Comparison of ENCODE assay signal across 19 cellular contexts in the genomic region with DNA sequence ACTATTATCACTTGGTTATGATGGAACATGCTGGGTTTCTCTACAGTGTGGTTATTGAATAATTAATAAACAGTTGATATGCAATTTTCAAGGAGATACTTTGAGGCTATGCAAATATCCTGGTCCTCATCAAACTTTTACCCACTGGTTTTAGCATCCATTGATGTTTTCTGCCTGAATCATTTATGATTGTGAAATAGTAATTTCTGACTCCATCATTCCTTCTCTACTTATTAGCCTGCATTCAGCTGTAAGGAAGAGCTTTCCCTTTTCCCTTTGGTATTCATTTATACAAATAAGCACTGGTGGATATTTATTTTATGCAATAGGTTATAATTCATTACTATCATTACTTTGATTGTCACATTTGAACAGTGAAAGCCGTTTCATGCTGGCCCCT. TPM values are rescaled to one million over a fixed set of nuclear protein-coding genes. Genes with fewer than 3 reads are reported as not detected.
DNase-seq lines count a peak whose midpoint lies in the region; ATAC-seq, FAIRE-seq and TF ChIP-seq lines count a peak whose summit lies in the region.
"Had no signal": no experiment of that assay in that cellular context is flagged by ENCODE, and none has a peak within 500 bp of the region (broad histone marks: within the 10 kb centered on the region; RNA-seq: fewer than 3 reads in every experiment).

No MANE protein-coding gene starts in this region.

- no peak for ATAC-seq in HepG2
- no peak for ATAC-seq in right lobe of liver
- no peak for ATAC-seq in GM21528 (IDR thresholded peaks at IDR 0.05; ENCODE audit: low FRiP score, unreplicated experiment)
- ATAC-seq in GM18868 (IDR thresholded peaks at IDR 0.05; ENCODE audit: unreplicated experiment), result no peak

- H3K4me3 ChIP-seq in HepG2 (replicated peaks in 1 of 3; ENCODE audit: insufficient read depth in 1 of 3, low read depth in 2 of 3, low read length in 3 of 3) (no peak overlapping the region), right lobe of liver (no peak overlapping the region), brain microvascular endothelial cell (ENCODE audit: low read depth, low read length) (no peak overlapping the region), fibroblast of the aortic adventitia (ENCODE audit: low read depth, low read length) (no peak overlapping the region)

- no peak overlapping the region for H3K4me2 ChIP-seq in HepG2 (ENCODE audit: low read depth, low read length)

- CTCF ChIA-PET in HepG2 (lab: Yijun Ruan, JAX; ENCODE audit: low intra/inter-chr PET ratio, low total read pairs), result no interaction called here

- FAIRE-seq in HepG2 (lab: Jason Lieb, UNC), result no peak
- FAIRE-seq: H1 had no signal

- POLR2A ChIA-PET in HepG2 (lab: Yijun Ruan, JAX), result no interaction called here

- H4K20me1 ChIP-seq in HepG2 (ENCODE audit: insufficient read depth, low read length), result no peaks in the 10 kb centered on the region

- H3K4me1 ChIP-seq in HepG2 (ENCODE audit: insufficient read depth, low read length) (peaks cover 31% of the 10 kb centered on the region), right lobe of liver (no peaks in the 10 kb centered on the region)

- H3K36me3 ChIP-seq in HepG2 (replicated peaks in 1 of 2; ENCODE audit: control insufficient read depth in 1 of 2, insufficient read depth in 2 of 2, low read length in 2 of 2) (no peaks in the 10 kb centered on the region), right lobe of liver (no peaks in the 10 kb centered on the region), brain microvascular endothelial cell (replicated peaks) (no peaks in the 10 kb centered on the region)

- TF ChIP-seq POLR2A in HepG2 (IDR thresholded peaks at IDR 0.05; ENCODE audit: insufficient read depth in 1 of 2, low read depth in 2 of 2, low read length in 2 of 2) (no peak), right lobe of liver (IDR thresholded peaks at IDR 0.05) (no peak)

- H3K27ac ChIP-seq in HepG2 (ENCODE audit: extremely low read length, insufficient read depth, low read length), result no peak overlapping the region
- H3K27ac ChIP-seq in right lobe of liver, result no peak overlapping the region
- H3K27ac ChIP-seq in brain microvascular endothelial cell, result peak overlapping the region; percentile 3

- BruUV-seq in HepG2 (replicated peaks; lab: Mats Ljungman, UMichigan), result no TSS peak

- H3K9ac ChIP-seq in HepG2 (ENCODE audit: insufficient read depth, low read depth, low read length), result no peak overlapping the region

- H3K79me2 ChIP-seq in HepG2 (ENCODE audit: insufficient read depth, low read length), result no peaks in the 10 kb centered on the region

- no peak for TF ChIP-seq RAD21 in HepG2 (CRISPR knock-in tag; IDR thresholded peaks at IDR 0.05)

- TF ChIP-seq CTCF in HepG2 (CRISPR knock-in tag; IDR thresholded peaks at IDR 0.05) (no peak), right lobe of liver (IDR thresholded peaks at IDR 0.05) (no peak), brain microvascular endothelial cell (IDR thresholded peaks at IDR 0.05; ENCODE audit: low read depth, low read length, missing control alignments) (no peak), fibroblast of the aortic adventitia (IDR thresholded peaks at IDR 0.05; ENCODE audit: insufficient read depth, low read length) (no peak)

- TF ChIP-seq EP300 in HepG2 (IDR thresholded peaks at IDR 0.05; ENCODE audit: low read depth in 2 of 2, low read length in 2 of 2), result no peak
- TF ChIP-seq EP300 in HepG2 (CRISPR knock-in tag; IDR thresholded peaks at IDR 0.05; ENCODE audit: borderline replicate concordance), result no peak

- in situ Hi-C loops in HepG2 (cut with HindIII; ENCODE audit: extremely low pct_ligation_motif_present, low pct_unique_long_range_greater_than_20kb) (no loop called here), brain microvascular endothelial cell (cut with HindIII; ENCODE audit: low pct_ligation_motif_present, low sequenced_read_pairs) (no loop called here)

- 0% methylated on average over 1 of the region's 1 CpG for WGBS in HepG2 (ENCODE audit: low lambda C conversion rate)
- 64% methylated on average over 1 of the region's 1 CpG for WGBS in right lobe of liver (ENCODE audit: insufficient coverage, low coverage, low lambda C conversion rate, missing lambda C conversion rate)

- H3K9me3 ChIP-seq in HepG2 (ENCODE audit: low read length), result no peaks in the 10 kb centered on the region
- H3K9me3 ChIP-seq in right lobe of liver, result no peaks in the 10 kb centered on the region

- no peak for DNase-seq in HepG2 (ENCODE audit: low spot score)
- no peak for DNase-seq in right lobe of liver
- no peak for DNase-seq in brain microvascular endothelial cell
- peak; percentile 54 for DNase-seq in fibroblast of the aortic adventitia (ENCODE audit: low read depth)
- DNase-seq in NCI-H2029 treated with DMSO at 0.1 percent for 48 hours (lab: John Stamatoyannopoulos, UW), result no peak
- no peak for DNase-seq in activated gamma-delta T cell treated with Interleukin-2 at 50 U/mL for 16 hours
- DNase-seq: 8988T, Calu3, GDM1, Kasumi-1, MV-4-11, NCI-H1436, NCI-H2081 treated with DMSO at 0.1 percent for 48 hours, NCI-H345, NCI-H526 treated with DMSO at 0.1 percent for 48 hours, SIG-M5 had no signal

- H3K27me3 ChIP-seq in HepG2 (ENCODE audit: control insufficient read depth in 1 of 2, insufficient read depth in 2 of 2, low read length in 2 of 2), result no peaks in the 10 kb centered on the region
- no peaks in the 10 kb centered on the region for H3K27me3 ChIP-seq in right lobe of liver
- no peaks in the 10 kb centered on the region for H3K27me3 ChIP-seq in brain microvascular endothelial cell (replicated peaks)

- H2AFZ ChIP-seq in HepG2 (ENCODE audit: low read length), result no peak overlapping the region

- intact Hi-C loops in HepG2 (cut with micrococcal nuclease; ENCODE audit: unreplicated experiment), result loop anchor here (5.0 kb wide), 1 partner anchor 48 kb away; no protein-coding TSS in a partner anchor
- intact Hi-C loops in right lobe of liver (cut with DNase I), result no loop called here

TF ChIP-seq in HepG2, 621 proteins besides CTCF, POLR2A, EP300 and RAD21:
- TF ChIP-seq CEBPB (IDR thresholded peaks at IDR 0.05; ENCODE audit: borderline replicate concordance, low read depth, low read length) (peak; percentile 52; the same call in 1 of the 2 replicates), CENPX (CRISPR knock-in tag; IDR thresholded peaks at IDR 0.05) (no peak)
TF ChIP-seq in HepG2: peak in this region for 1.

RNA-seq across cellular contexts. Expression of gene DNAJC15, which starts 13.9 kb away (rescaled TPM):
- total RNA-seq in HepG2 (2016; rRNA removed; fragmentation: Illumina TruSeq; extraction: Trizol), result 21.5 and 23.0 TPM in 2 replicates
- total RNA-seq in HepG2 (2016; cell fraction: cytosol; rRNA removed; fragmentation: Illumina TruSeq; extraction: Trizol; ENCODE audit: low read depth), result 12.1 and 13.1 TPM in 2 replicates
- total RNA-seq in HepG2 (2016; cell fraction: insoluble cytoplasmic fraction; rRNA removed; fragmentation: Illumina TruSeq; extraction: Trizol), result 19.6 and 23.8 TPM in 2 replicates
- total RNA-seq in HepG2 (2016; cell fraction: membrane; rRNA removed; fragmentation: Illumina TruSeq; extraction: Trizol), result 10.2 and 13.9 TPM in 2 replicates
- total RNA-seq in HepG2 (2016; cell fraction: nucleus; rRNA removed; fragmentation: Illumina TruSeq; extraction: Trizol), result 16.2 and 16.9 TPM in 2 replicates
- polyA plus RNA-seq in HepG2 (2011; rRNA removed), result 27.2 and 31.9 TPM in 2 replicates
- 23.4 and 24.2 TPM in 2 replicates for polyA plus RNA-seq in HepG2 (2011; cell fraction: cytosol; rRNA removed)
- 6.0 and 7.0 TPM in 2 replicates for polyA plus RNA-seq in HepG2 (2011; cell fraction: nucleus; rRNA removed)
- 12.1 and 12.9 TPM in 2 replicates for polyA plus RNA-seq in HepG2 (2012)
- polyA plus RNA-seq in HepG2 (2016; cell fraction: cytosol; fragmentation: Illumina TruSeq; extraction: Trizol; ENCODE audit: low read depth), result 15.4 and 21.7 TPM in 2 replicates
- polyA plus RNA-seq in HepG2 (2016; cell fraction: insoluble cytoplasmic fraction; fragmentation: Illumina TruSeq; extraction: Trizol; ENCODE audit: low read depth), result 20.3 TPM in 2 replicates
- polyA plus RNA-seq in HepG2 (2016; cell fraction: membrane; fragmentation: Illumina TruSeq; extraction: Trizol; ENCODE audit: low read depth), result 9.1 and 11.0 TPM in 2 replicates
- 22.8 and 24.6 TPM in 2 replicates for polyA plus RNA-seq in HepG2 (2016; cell fraction: nucleus; fragmentation: Illumina TruSeq; extraction: Trizol; ENCODE audit: insufficient read depth, low read depth)
- 6.5 and 21.0 TPM in 2 replicates for polyA minus RNA-seq in HepG2 (2011; rRNA and poly(A)+ RNA removed; ENCODE audit: low replicate concordance)
- polyA minus RNA-seq in HepG2 (2011; cell fraction: cytosol; rRNA and poly(A)+ RNA removed), result 12.3 and 14.1 TPM in 2 replicates
- 17.4 and 18.0 TPM in 2 replicates for polyA minus RNA-seq in HepG2 (2011; cell fraction: nucleus; rRNA and poly(A)+ RNA removed)
- 1 to 10 TPM; 4.1 to 9.4 (median 6.9) TPM for total RNA-seq in right lobe of liver
- 11.2 and 18.7 TPM in 2 replicates for total RNA-seq in fibroblast of the aortic adventitia (ENCODE audit: low replicate concordance)

RNA-seq across cellular contexts. Expression of gene EPSTI1, which starts 17.5 kb away (rescaled TPM):
- total RNA-seq in HepG2 (2016; rRNA removed; fragmentation: Illumina TruSeq; extraction: Trizol) (not detected in 2 replicates), right lobe of liver (1 to 10 TPM; 2.5 to 9.9 (median 5.2) TPM), fibroblast of the aortic adventitia (ENCODE audit: low replicate concordance) (2.0 and 15.7 TPM in 2 replicates)
- total RNA-seq in HepG2 (2016; cell fraction: cytosol; rRNA removed; fragmentation: Illumina TruSeq; extraction: Trizol; ENCODE audit: low read depth), result not detected in 2 replicates
- total RNA-seq in HepG2 (2016; cell fraction: insoluble cytoplasmic fraction; rRNA removed; fragmentation: Illumina TruSeq; extraction: Trizol), result not detected in 2 replicates
- total RNA-seq in HepG2 (2016; cell fraction: membrane; rRNA removed; fragmentation: Illumina TruSeq; extraction: Trizol), result not detected in 2 replicates
- not detected in 2 replicates for total RNA-seq in HepG2 (2016; cell fraction: nucleus; rRNA removed; fragmentation: Illumina TruSeq; extraction: Trizol)
- 0.03 TPM in 1 of 2 replicates, not detected in the other for polyA plus RNA-seq in HepG2 (2011; rRNA removed)
- not detected in 2 replicates for polyA plus RNA-seq in HepG2 (2011; cell fraction: cytosol; rRNA removed)
- not detected in 2 replicates for polyA plus RNA-seq in HepG2 (2011; cell fraction: nucleus; rRNA removed)
- not detected in 2 replicates for polyA plus RNA-seq in HepG2 (2012)
- polyA plus RNA-seq in HepG2 (2016; cell fraction: cytosol; fragmentation: Illumina TruSeq; extraction: Trizol; ENCODE audit: low read depth), result not detected in 2 replicates
- polyA plus RNA-seq in HepG2 (2016; cell fraction: insoluble cytoplasmic fraction; fragmentation: Illumina TruSeq; extraction: Trizol; ENCODE audit: low read depth), result not detected in 2 replicates
- not detected in 2 replicates for polyA plus RNA-seq in HepG2 (2016; cell fraction: membrane; fragmentation: Illumina TruSeq; extraction: Trizol; ENCODE audit: low read depth)
- not detected in 2 replicates for polyA plus RNA-seq in HepG2 (2016; cell fraction: nucleus; fragmentation: Illumina TruSeq; extraction: Trizol; ENCODE audit: insufficient read depth, low read depth)
- not detected in 2 replicates for polyA minus RNA-seq in HepG2 (2011; rRNA and poly(A)+ RNA removed; ENCODE audit: low replicate concordance)
- not detected in 2 replicates for polyA minus RNA-seq in HepG2 (2011; cell fraction: cytosol; rRNA and poly(A)+ RNA removed)
- polyA minus RNA-seq in HepG2 (2011; cell fraction: nucleus; rRNA and poly(A)+ RNA removed), result not detected in 2 replicates
